ENCODE assay signal across 18 cellular contexts in the genomic region with DNA sequence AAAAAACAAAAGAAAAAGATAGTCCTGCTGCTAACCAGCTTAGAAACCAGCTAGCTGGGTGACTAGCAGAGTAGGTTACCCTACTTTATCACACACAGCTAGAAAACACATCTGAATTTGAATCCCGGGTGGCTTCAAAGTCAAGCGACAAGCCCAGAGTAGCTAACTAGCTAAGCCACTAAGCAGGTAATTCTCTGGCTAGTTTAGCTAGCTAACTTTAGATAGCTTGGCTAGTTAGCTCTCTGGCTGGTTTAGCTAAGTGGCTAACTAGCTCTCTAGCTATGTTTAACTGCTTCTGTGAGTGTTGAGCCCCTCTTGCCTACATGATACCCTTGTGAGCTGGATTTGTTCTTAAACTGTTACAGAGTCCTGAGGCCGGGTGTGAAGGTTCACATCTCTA. TPM values are rescaled to one million over a fixed set of nuclear protein-coding genes. Genes with fewer than 3 reads are reported as not detected.
A peak's percentile ranks its signal among the peaks of the same experiment; 100 is the strongest.
DNase-seq lines count a peak whose midpoint lies in the region; ATAC-seq and TF ChIP-seq lines count a peak whose summit lies in the region.
"Had no signal": no experiment of that assay in that cellular context is flagged by ENCODE, and none has a peak within 500 bp of the region (broad histone marks: within the 10 kb centered on the region; RNA-seq: fewer than 3 reads in every experiment).

No MANE protein-coding gene starts in this region.

- H3K9me2 ChIP-seq in PC-3 (replicated peaks; ENCODE audit: low read length) (no peaks in the 10 kb centered on the region), GM23248 (ENCODE audit: insufficient read depth) (no peaks in the 10 kb centered on the region)

- intact Hi-C loops in PC-3 (cut with micrococcal nuclease) (no loop called here), esophagus squamous epithelium (cut with DNase I) (no loop called here), thyroid gland (cut with DNase I) (no loop called here)

- H3K4me2 ChIP-seq in PC-3 (ENCODE audit: low read length): peak overlapping the region; percentile 56
- no peak overlapping the region for H3K4me2 ChIP-seq in osteoblast (ENCODE audit: insufficient read depth, low read length)
- H3K4me2 ChIP-seq in GM23248 (ENCODE audit: unreplicated experiment): no peak overlapping the region
- H3K4me2 ChIP-seq: A549 had no signal

- POLR2A ChIA-PET in PC-3 (lab: Charles Lee; ENCODE audit: unreplicated experiment): no interaction called here

- no peak for TF ChIP-seq POLR2A in esophagus squamous epithelium (IDR thresholded peaks at IDR 0.05)
- no peak for TF ChIP-seq POLR2A in thyroid gland (IDR thresholded peaks at IDR 0.05)
- no peak for TF ChIP-seq POLR2A in erythroblast (IDR thresholded peaks at IDR 0.05; ENCODE audit: low read length)

- H3K9ac ChIP-seq in PC-3 (ENCODE audit: low read length) (peak overlapping the region; percentile 16; the same call in 1 of the 2 replicates), GM23248 (no peak overlapping the region)

- CTCF ChIA-PET in PC-3 (lab: Charles Lee): interaction anchor here (1.2 to 1.3 kb wide), 2 partner anchors 11 to 37 kb away, joined by 4 read pairs; no protein-coding TSS in a partner anchor

- DNase-seq in PC-3 (no peak), esophagus squamous epithelium (lab: John Stamatoyannopoulos, UW) (no peak), osteoblast (ENCODE audit: insufficient read length, low spot score, missing footprints) (peak; percentile 54), thyroid gland (no peak), GM23248 (no peak), erythroblast (lab: John Stamatoyannopoulos, UW) (no peak), 8988T (no peak)
- DNase-seq in stimulated activated CD4-positive, alpha-beta T cell treated with anti-CD3 and anti-CD28 coated beads, Interleukin-12 subunit alpha, Interleukin-12 subunit beta, amount 100 ng/mL, for 4 hours: no peak
- DNase-seq: DMS53; KG1; NCI-H1092 treated with DMSO at 0.1 percent for 48 hours; NCI-H187; NK-92 treated with Interleukin-12 subunit alpha and Interleukin-12 subunit beta, amount 100 ng/mL, for 24 hours; OCI-M1 had no signal

- H3F3A ChIP-seq in PC-3 (ENCODE audit: low read length, unreplicated experiment) (no peaks in the 10 kb centered on the region), GM23248 (ENCODE audit: insufficient read depth) (no peaks in the 10 kb centered on the region)

- ATAC-seq in PC-3: no peak
- ATAC-seq: A549 had no signal

- no peaks in the 10 kb centered on the region for H3K9me3 ChIP-seq in PC-3 (ENCODE audit: low read length)
- no peaks in the 10 kb centered on the region for H3K9me3 ChIP-seq in esophagus squamous epithelium
- no peaks in the 10 kb centered on the region for H3K9me3 ChIP-seq in osteoblast (ENCODE audit: low read depth, low read length)
- H3K9me3 ChIP-seq in thyroid gland: no peaks in the 10 kb centered on the region
- no peaks in the 10 kb centered on the region for H3K9me3 ChIP-seq in GM23248 (ENCODE audit: low read depth)

- H3K4me1 ChIP-seq in PC-3 (ENCODE audit: insufficient read depth, low read length) (peaks cover 24% of the 10 kb centered on the region), esophagus squamous epithelium (peaks cover 0 to 26% (median 0%) of the 10 kb centered on the region in 3 donors), osteoblast (ENCODE audit: insufficient read depth, low read length) (no peaks in the 10 kb centered on the region), thyroid gland (peaks cover 15 to 20% of the 10 kb centered on the region in 2 donors), GM23248 (ENCODE audit: insufficient read depth) (no peaks in the 10 kb centered on the region)
- H3K4me1 ChIP-seq: A549, Caco-2 had no signal

- H3K79me2 ChIP-seq in PC-3 (ENCODE audit: low read length) (no peaks in the 10 kb centered on the region), osteoblast (ENCODE audit: insufficient read depth, low read length) (no peaks in the 10 kb centered on the region), GM23248 (ENCODE audit: insufficient read depth) (no peaks in the 10 kb centered on the region)

- peaks cover 5% of the 10 kb centered on the region for H3K36me3 ChIP-seq in PC-3 (ENCODE audit: low read depth, low read length)
- H3K36me3 ChIP-seq in esophagus squamous epithelium: peaks cover 0 to 26% (median 0%) of the 10 kb centered on the region in 3 donors
- no peaks in the 10 kb centered on the region for H3K36me3 ChIP-seq in osteoblast (ENCODE audit: insufficient read depth, low read length)
- H3K36me3 ChIP-seq in thyroid gland: peaks cover 0 to 5% of the 10 kb centered on the region in 2 donors
- no peaks in the 10 kb centered on the region for H3K36me3 ChIP-seq in GM23248 (ENCODE audit: low read depth)

- H4K20me1 ChIP-seq in PC-3 (ENCODE audit: low read length): no peaks in the 10 kb centered on the region
- H4K20me1 ChIP-seq in osteoblast (ENCODE audit: insufficient read depth, low read length): no peaks in the 10 kb centered on the region
- H4K20me1 ChIP-seq in GM23248 (ENCODE audit: insufficient read depth): no peaks in the 10 kb centered on the region

- TF ChIP-seq CTCF in PC-3 (conservative IDR thresholded peaks at IDR 0.05; ENCODE audit: low read depth, low read length) (no peak), esophagus squamous epithelium (IDR thresholded peaks at IDR 0.05) (no peak), osteoblast (IDR thresholded peaks at IDR 0.05; ENCODE audit: extremely low read depth, low read depth, low read length) (no peak), thyroid gland (IDR thresholded peaks at IDR 0.05) (no peak)

- no peak overlapping the region for H2AFZ ChIP-seq in PC-3 (ENCODE audit: low read length)
- no peak overlapping the region for H2AFZ ChIP-seq in osteoblast (ENCODE audit: low read length)
- H2AFZ ChIP-seq in GM23248: no peak overlapping the region

- no TSS peak for BruUV-seq in PC-3 (replicated peaks; lab: Mats Ljungman, UMichigan)

- peak overlapping the region; percentile 20; the same call in 1 of the 2 replicates for H3K4me3 ChIP-seq in PC-3 (ENCODE audit: low read length)
- no peak overlapping the region for H3K4me3 ChIP-seq in esophagus squamous epithelium
- no peak overlapping the region for H3K4me3 ChIP-seq in osteoblast (ENCODE audit: insufficient read depth, low read length)
- no peak overlapping the region for H3K4me3 ChIP-seq in thyroid gland (replicated peaks in 1 of 3)
- no peak overlapping the region for H3K4me3 ChIP-seq in GM23248
- H3K4me3 ChIP-seq: A549 had no signal

- peak overlapping the region; percentile 53 for H3K27ac ChIP-seq in PC-3 (ENCODE audit: low read length)
- peak overlapping the region; percentile 57 to 87 (median 85) for H3K27ac ChIP-seq in esophagus squamous epithelium
- H3K27ac ChIP-seq in osteoblast (ENCODE audit: low read depth, low read length): no peak overlapping the region
- H3K27ac ChIP-seq in thyroid gland: peak overlapping the region; percentile 92 to 96 (median 94)
- H3K27ac ChIP-seq in GM23248: no peak overlapping the region
- H3K27ac ChIP-seq: A549 had no signal

- H3K27me3 ChIP-seq in PC-3 (ENCODE audit: low read length) (no peaks in the 10 kb centered on the region), esophagus squamous epithelium (peaks cover 0 to 17% (median 0%) of the 10 kb centered on the region in 4 donors), osteoblast (ENCODE audit: insufficient read depth, low read length) (no peaks in the 10 kb centered on the region), thyroid gland (no peaks in the 10 kb centered on the region), GM23248 (replicated peaks; ENCODE audit: insufficient read depth) (no peaks in the 10 kb centered on the region)

- 73 to 79% methylated on average over 2 to 3 of the region's 3 CpGs for WGBS in esophagus squamous epithelium, 2 donors
- 87 to 88% methylated on average over 3 of the region's 3 CpGs for WGBS in thyroid gland, 2 donors
- 48 to 55% methylated on average over 3 of the region's 3 CpGs for WGBS in GM23248 (ENCODE audit: low coverage in 1 of 2, low lambda C conversion rate in 2 of 2, missing lambda C conversion rate in 2 of 2), 2 experiments

- in situ Hi-C loops in GM23248 (cut with MboI): no loop called here

RNA-seq across cellular contexts. Expression of gene MYH14, which starts 12.4 kb away (rescaled TPM):
- total RNA-seq in PC-3 (2014; rRNA removed) (20.2 and 28.5 TPM in 2 replicates), esophagus squamous epithelium (100 to 1,000 TPM in 1 of 4 donors, 10 to 100 TPM in 3; 31.1 to 141 (median 39.0) TPM), osteoblast (under 0.01 TPM in 1 of 2 replicates, not detected in the other), thyroid gland (100 to 1,000 TPM; 130 to 361 (median 183) TPM)
- total RNA-seq in GM23248 (2014; rRNA removed; shearing (Covaris generic)): not detected in 2 replicates
- polyA plus RNA-seq in GM23248 (2016; fragmentation: Nextera tagmentation; extraction: Ambion mirVana): not detected in 2 replicates
- total RNA-seq: M059J had no signal
- polyA plus RNA-seq: CD14-positive monocyte had no signal

RNA-seq across cellular contexts. Expression of gene IZUMO2, which starts 52.7 kb away (rescaled TPM):
- not detected in 2 replicates for total RNA-seq in PC-3 (2014; rRNA removed)
- not detected for total RNA-seq in esophagus squamous epithelium
- not detected in 2 replicates for total RNA-seq in osteoblast
- total RNA-seq in thyroid gland: not detected
- not detected in 2 replicates for total RNA-seq in GM23248 (2014; rRNA removed; shearing (Covaris generic))
- not detected in 2 replicates for polyA plus RNA-seq in GM23248 (2016; fragmentation: Nextera tagmentation; extraction: Ambion mirVana)
- total RNA-seq: Caco-2, M059J had no signal
- polyA plus RNA-seq: A549, CD14-positive monocyte had no signal

Comparison
In these comparisons a context has a peak if more than half of its experiments do, and no peak if none do; other contexts are left out.
1. H3K27ac ChIP-seq: peak in PC-3 (single experiment), esophagus squamous epithelium (4 of 4) and thyroid gland (3 of 3); none in osteoblast (single experiment) and GM23248 (single experiment).
2. RNA of gene MYH14, which starts 12.4 kb away (total RNA-seq): 130 to 361 TPM in thyroid gland, 31.1 to 141 TPM in esophagus squamous epithelium and 20.2 to 28.5 TPM in PC-3; under 0.01 TPM in osteoblast and not detected in GM23248; every median in the first group is over 10 times any median in the second.